In genomic region chr11:122020902-122021301, GRCh38 we compare ENCODE assay signal across 13 cellular contexts.
A peak's percentile ranks its signal among the peaks of the same experiment; 100 is the strongest.
DNase-seq lines count a peak whose midpoint lies in the region; ATAC-seq and TF ChIP-seq lines count a peak whose summit lies in the region.
"Had no signal": no experiment of that assay in that cellular context is flagged by ENCODE, and none has a peak within 500 bp of the region (broad histone marks: within the 10 kb centered on the region; RNA-seq: fewer than 3 reads in every experiment).

No MANE protein-coding gene starts in this region.

- no peaks in the 10 kb centered on the region for H3K27me3 Mint-ChIP-seq in glutamatergic neuron (ENCODE audit: unreplicated experiment)
- H3K27me3 Mint-ChIP-seq: activated B cell treated with CpG ODN at 0.5 μM for 24 hours had no signal

- TF ChIP-seq POLR2A in vagina (IDR thresholded peaks at IDR 0.05): no peak

- intact Hi-C loops in heart right ventricle (cut with DNase I) (loop anchor here in 8 of 10 donors (5.0 to 10.0 kb wide), 11 partner anchors 66 to 486 kb away; no protein-coding TSS in a partner anchor), left cardiac atrium (cut with DNase I) (loop anchor here (5.0 to 10.0 kb wide), 3 partner anchors 174 to 486 kb away; no protein-coding TSS in a partner anchor), vagina (cut with DNase I) (no loop called here)

- H3K79me2 ChIP-seq in SU-DHL-6 (ENCODE audit: insufficient read depth, low read length): no peaks in the 10 kb centered on the region

- H3K4me2 ChIP-seq in SU-DHL-6 (ENCODE audit: low read depth, low read length, poor library complexity, severe bottlenecking): no peak overlapping the region

- H3K4me3 ChIP-seq in heart right ventricle: no peak overlapping the region
- no peak overlapping the region for H3K4me3 ChIP-seq in SU-DHL-6 (ENCODE audit: insufficient read depth, low read length, poor library complexity, severe bottlenecking)
- H3K4me3 ChIP-seq in vagina: no peak overlapping the region

- H3K4me1 ChIP-seq in heart right ventricle (no peaks in the 10 kb centered on the region), vagina (no peaks in the 10 kb centered on the region)

- no peaks in the 10 kb centered on the region for H3K27me3 ChIP-seq in heart right ventricle
- no peaks in the 10 kb centered on the region for H3K27me3 ChIP-seq in SU-DHL-6 (ENCODE audit: low read length)
- no peaks in the 10 kb centered on the region for H3K27me3 ChIP-seq in vagina

- no peaks in the 10 kb centered on the region for H3K9me2 ChIP-seq in SU-DHL-6 (replicated peaks; ENCODE audit: insufficient read depth, low read length)

- H3K9me3 ChIP-seq in heart right ventricle (no peaks in the 10 kb centered on the region), SU-DHL-6 (ENCODE audit: insufficient read depth, low read length) (no peaks in the 10 kb centered on the region), vagina (no peaks in the 10 kb centered on the region)

- H3K9me3 Mint-ChIP-seq in glutamatergic neuron (ENCODE audit: unreplicated experiment): no peaks in the 10 kb centered on the region
- H3K9me3 Mint-ChIP-seq: activated B cell treated with CpG ODN at 0.5 μM for 24 hours; activated naive CD4-positive, alpha-beta T cell treated with anti-CD3 and anti-CD28 coated beads, Interleukin-2, amount 50 U/mL, for 24 hours had no signal

- H2AFZ ChIP-seq in SU-DHL-6 (ENCODE audit: low read depth, low read length, severe bottlenecking): no peak overlapping the region

- ATAC-seq in heart right ventricle (no peak), left cardiac atrium (no peak)

- no peaks in the 10 kb centered on the region for H3K36me3 Mint-ChIP-seq in glutamatergic neuron (ENCODE audit: unreplicated experiment)
- H3K36me3 Mint-ChIP-seq: activated naive CD4-positive, alpha-beta T cell treated with anti-CD3 and anti-CD28 coated beads, Interleukin-2, amount 50 U/mL, for 24 hours had no signal

- no peak overlapping the region for H3K4me3 Mint-ChIP-seq in glutamatergic neuron (ENCODE audit: unreplicated experiment)
- H3K4me3 Mint-ChIP-seq: activated B cell treated with CpG ODN at 0.5 μM for 24 hours; activated naive CD4-positive, alpha-beta T cell treated with anti-CD3 and anti-CD28 coated beads, Interleukin-2, amount 50 U/mL, for 24 hours had no signal

- H3F3A ChIP-seq in SU-DHL-6 (ENCODE audit: insufficient read depth): no peaks in the 10 kb centered on the region

- H4K20me1 ChIP-seq in SU-DHL-6 (ENCODE audit: low read depth, low read length): no peaks in the 10 kb centered on the region

- no peaks in the 10 kb centered on the region for H3K4me1 Mint-ChIP-seq in glutamatergic neuron (ENCODE audit: low read depth, unreplicated experiment)
- H3K4me1 Mint-ChIP-seq: activated B cell treated with CpG ODN at 0.5 μM for 24 hours; activated naive CD4-positive, alpha-beta T cell treated with anti-CD3 and anti-CD28 coated beads, Interleukin-2, amount 50 U/mL, for 24 hours had no signal

- WGBS in heart right ventricle, 2 donors: 43 to 58% methylated on average over 2 of the region's 2 CpGs

- no peak overlapping the region for H3K27ac Mint-ChIP-seq in glutamatergic neuron (ENCODE audit: unreplicated experiment)
- H3K27ac Mint-ChIP-seq: activated B cell treated with CpG ODN at 0.5 μM for 24 hours; activated naive CD4-positive, alpha-beta T cell treated with anti-CD3 and anti-CD28 coated beads, Interleukin-2, amount 50 U/mL, for 24 hours had no signal

- DNase-seq in heart right ventricle (no peak), left cardiac atrium (no peak), glutamatergic neuron (peak; percentile 18), vagina (ENCODE audit: extremely low spot score in 2 of 2) (no peak), retina (no peak), NCI-H226 (no peak), NCI-H2081 treated with DMSO at 0.1 percent for 48 hours (lab: John Stamatoyannopoulos, UW) (no peak)
- DNase-seq: activated B cell treated with CpG ODN at 0.5 μM for 24 hours, C1 segment of cervical spinal cord, GOT3, NCI-H446 treated with DMSO at 0.1 percent for 48 hours had no signal

- H3K27ac ChIP-seq in heart right ventricle: no peak overlapping the region
- H3K27ac ChIP-seq in SU-DHL-6 (ENCODE audit: low read depth, low read length): no peak overlapping the region
- no peak overlapping the region for H3K27ac ChIP-seq in vagina

- H3K9ac ChIP-seq in SU-DHL-6 (ENCODE audit: low read length): no peak overlapping the region

- TF ChIP-seq CTCF in heart right ventricle (IDR thresholded peaks at IDR 0.05): peak in 8 of 9 donors; percentile 25 to 63 (median 57)
- TF ChIP-seq CTCF in SU-DHL-6 (IDR thresholded peaks at IDR 0.05; ENCODE audit: insufficient read depth, low read length, poor library complexity, severe bottlenecking): peak; percentile 17
- peak; percentile 63 for TF ChIP-seq CTCF in glutamatergic neuron (IDR thresholded peaks at IDR 0.05; ENCODE audit: partially characterized antibody, unreplicated experiment)
- peak in 2 of 3 experiments; percentile 23 to 39 for TF ChIP-seq CTCF in vagina (IDR thresholded peaks at IDR 0.05)

- no peaks in the 10 kb centered on the region for H3K36me3 ChIP-seq in heart right ventricle
- no peaks in the 10 kb centered on the region for H3K36me3 ChIP-seq in SU-DHL-6 (ENCODE audit: low read length)
- no peaks in the 10 kb centered on the region for H3K36me3 ChIP-seq in vagina
